In the genomic region with DNA sequence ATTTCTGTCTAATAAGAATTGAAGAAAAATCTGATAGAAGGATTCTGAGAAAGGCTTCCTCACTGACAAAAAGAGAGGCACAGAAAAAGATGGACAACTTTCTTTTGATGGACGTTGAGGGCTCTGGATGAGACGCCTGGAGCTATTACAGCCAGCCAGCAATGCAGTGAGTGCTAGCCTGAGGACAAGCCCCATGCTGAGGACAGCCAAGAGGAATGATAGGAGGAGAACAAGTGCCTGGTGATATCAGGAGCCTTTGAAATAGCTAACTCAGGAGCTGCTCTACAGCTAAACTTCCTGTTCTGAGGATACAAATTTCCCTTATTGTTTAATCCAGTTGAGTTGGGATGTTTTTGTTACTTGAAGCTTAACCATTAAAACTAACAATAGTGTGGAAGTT, we compare ENCODE assay signal across 22 cellular contexts.
DNase-seq lines count a peak whose midpoint lies in the region; ATAC-seq and TF ChIP-seq lines count a peak whose summit lies in the region.
"Had no signal": no experiment of that assay in that cellular context is flagged by ENCODE, and none has a peak within 500 bp of the region (broad histone marks: within the 10 kb centered on the region; RNA-seq: fewer than 3 reads in every experiment).

No MANE protein-coding gene starts in this region.

- no peak overlapping the region for H3K27ac Mint-ChIP-seq in activated naive CD8-positive, alpha-beta T cell treated with anti-CD3 and anti-CD28 coated beads for 36 hours
- H3K27ac Mint-ChIP-seq: CD4-positive, alpha-beta memory T cell; GM23338; H9 had no signal

- peaks cover 2% of the 10 kb centered on the region for H3K36me3 Mint-ChIP-seq in activated naive CD8-positive, alpha-beta T cell treated with anti-CD3 and anti-CD28 coated beads for 36 hours
- H3K36me3 Mint-ChIP-seq: CD4-positive, alpha-beta memory T cell had no signal

- ATAC-seq in Right ventricle myocardium inferior (peak; percentile 92), left ventricle myocardium superior (peak; percentile 91), GM21515 (IDR thresholded peaks at IDR 0.05; ENCODE audit: unreplicated experiment) (no peak)
- ATAC-seq: A549, GM23338, HCT116 had no signal

- DNase-seq in Right ventricle myocardium inferior (ENCODE audit: missing footprints) (no peak), right atrium auricular region (ENCODE audit: low spot score) (no peak), ELF-1 (ENCODE audit: low read depth, low spot score) (peak; percentile 30), NCI-H345 treated with DMSO at 0.1 percent for 48 hours (lab: John Stamatoyannopoulos, UW; ENCODE audit: unreplicated experiment) (peak; percentile 38), left ventricle myocardium superior (no peak), NCI-H2171 (lab: John Stamatoyannopoulos, UW) (no peak)
- DNase-seq in activated naive CD8-positive, alpha-beta T cell treated with anti-CD3 and anti-CD28 coated beads for 36 hours = no peak
- DNase-seq: 8988T; ACHN; AML-193; BE2C; Calu3; CD4-positive, alpha-beta memory T cell; COR-L47; DMS53; DMS79 treated with DMSO at 0.1 percent for 48 hours; H9 had no signal

- H3K4me3 ChIP-seq in right atrium auricular region = no peak overlapping the region
- H3K4me3 ChIP-seq: A549; BLaER1 treated with 17β-estradiol and CSF1 and Interleukin-3, amounts not matched to agents 10 nM and 100 nM; GM23338 had no signal

- no peaks in the 10 kb centered on the region for H3K36me3 ChIP-seq in right atrium auricular region
- H3K36me3 ChIP-seq: BE2C; BLaER1 treated with 17β-estradiol and CSF1 and Interleukin-3, amounts not matched to agents 10 nM and 100 nM had no signal

- no peak overlapping the region for H3K27ac ChIP-seq in right atrium auricular region
- H3K27ac ChIP-seq: A549; BLaER1 treated with 17β-estradiol and CSF1 and Interleukin-3, amounts not matched to agents 10 nM and 100 nM had no signal

- intact Hi-C loops in Right ventricle myocardium inferior (cut with DNase I) = no loop called here
- intact Hi-C loops in left ventricle myocardium superior (cut with micrococcal nuclease) = no loop called here

- H3K4me1 ChIP-seq in right atrium auricular region = no peaks in the 10 kb centered on the region
- H3K4me1 ChIP-seq: A549; BE2C; BLaER1 treated with 17β-estradiol and CSF1 and Interleukin-3, amounts not matched to agents 10 nM and 100 nM had no signal

- H3K9me3 ChIP-seq in right atrium auricular region = no peaks in the 10 kb centered on the region
- H3K9me3 ChIP-seq: A549; BE2C; BLaER1 treated with 17β-estradiol and CSF1 and Interleukin-3, amounts not matched to agents 10 nM and 100 nM had no signal

- H3K4me1 Mint-ChIP-seq in activated naive CD8-positive, alpha-beta T cell treated with anti-CD3 and anti-CD28 coated beads for 36 hours = peaks cover 8% of the 10 kb centered on the region

- TF ChIP-seq CTCF in right atrium auricular region (IDR thresholded peaks at IDR 0.05) = no peak

- H3K27me3 Mint-ChIP-seq in activated naive CD8-positive, alpha-beta T cell treated with anti-CD3 and anti-CD28 coated beads for 36 hours = peaks cover 9% of the 10 kb centered on the region

- H3K27me3 ChIP-seq in right atrium auricular region = no peaks in the 10 kb centered on the region
- H3K27me3 ChIP-seq: BE2C; BLaER1 treated with 17β-estradiol and CSF1 and Interleukin-3, amounts not matched to agents 10 nM and 100 nM had no signal

- H3K4me3 Mint-ChIP-seq in activated naive CD8-positive, alpha-beta T cell treated with anti-CD3 and anti-CD28 coated beads for 36 hours = no peak overlapping the region
- H3K4me3 Mint-ChIP-seq: CD4-positive, alpha-beta memory T cell; GM23338; H9 had no signal

- H3K9me3 Mint-ChIP-seq in activated naive CD8-positive, alpha-beta T cell treated with anti-CD3 and anti-CD28 coated beads for 36 hours = peaks cover 2% of the 10 kb centered on the region
- H3K9me3 Mint-ChIP-seq: GM23338, H9 had no signal

Comparison
In these comparisons a context has a peak if more than half of its experiments do, and no peak if none do; other contexts are left out.
1. DNase-seq: peak in ELF-1 (single experiment) and NCI-H345 treated with DMSO at 0.1 percent for 48 hours (single experiment); none in Right ventricle myocardium inferior (single experiment), right atrium auricular region (single experiment), left ventricle myocardium superior (single experiment), activated naive CD8-positive, alpha-beta T cell treated with anti-CD3 and anti-CD28 coated beads for 36 hours (single experiment) and NCI-H2171 (single experiment).